ENCODE assay signal across 1 cellular context in the genomic region with DNA sequence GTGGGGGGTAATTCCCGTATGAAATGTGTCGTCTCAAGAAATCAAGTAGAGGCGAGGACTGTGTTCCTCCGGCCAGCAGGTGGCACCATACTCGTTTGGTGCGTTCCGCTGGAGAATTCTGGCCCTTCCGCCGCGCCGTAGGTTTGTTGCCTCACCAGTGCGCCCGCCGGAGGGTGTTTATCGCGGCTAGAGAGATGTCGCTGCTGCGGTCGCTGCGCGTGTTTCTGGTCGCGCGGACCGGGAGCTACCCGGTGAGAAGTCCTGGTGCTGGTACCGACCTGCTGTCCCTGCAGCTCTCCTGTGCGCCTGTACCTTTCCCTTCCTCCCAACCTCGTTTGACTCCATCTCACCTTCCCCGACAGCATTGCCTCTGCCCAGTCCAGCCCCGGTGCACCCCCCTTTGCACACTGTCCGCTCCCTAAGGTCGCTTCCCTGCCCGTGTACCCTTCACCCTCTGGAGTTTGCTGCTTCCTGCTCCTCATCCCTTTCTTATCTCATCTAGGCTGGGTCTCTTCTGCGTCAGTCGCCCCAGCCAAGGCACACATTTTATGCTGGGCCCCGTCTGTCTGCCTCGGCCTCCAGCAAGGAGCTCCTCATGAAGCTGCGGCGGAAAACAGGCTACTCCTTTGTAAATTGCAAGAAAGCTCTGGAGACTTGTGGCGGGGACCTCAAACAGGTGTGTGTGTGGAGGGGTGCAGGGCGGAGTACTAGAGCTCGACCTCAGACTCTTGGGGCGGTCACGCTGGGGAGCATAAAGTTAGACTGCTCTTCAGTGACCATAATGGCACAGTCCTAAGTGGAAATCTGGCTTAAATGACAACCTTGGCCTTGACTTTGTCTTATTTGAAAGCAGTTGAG.
TF ChIP-seq lines count a peak whose summit lies in the region.

A gene (plus strand): TSS at position 180 of the 858 bp plus-strand sequence. CDS start 15 bp downstream, at position 195.

TF ChIP-seq in HepG2, 621 proteins besides CTCF, POLR2A, EP300 and RAD21 (continued from another document and continues in another):
- TF ChIP-seq, protein P1, sequence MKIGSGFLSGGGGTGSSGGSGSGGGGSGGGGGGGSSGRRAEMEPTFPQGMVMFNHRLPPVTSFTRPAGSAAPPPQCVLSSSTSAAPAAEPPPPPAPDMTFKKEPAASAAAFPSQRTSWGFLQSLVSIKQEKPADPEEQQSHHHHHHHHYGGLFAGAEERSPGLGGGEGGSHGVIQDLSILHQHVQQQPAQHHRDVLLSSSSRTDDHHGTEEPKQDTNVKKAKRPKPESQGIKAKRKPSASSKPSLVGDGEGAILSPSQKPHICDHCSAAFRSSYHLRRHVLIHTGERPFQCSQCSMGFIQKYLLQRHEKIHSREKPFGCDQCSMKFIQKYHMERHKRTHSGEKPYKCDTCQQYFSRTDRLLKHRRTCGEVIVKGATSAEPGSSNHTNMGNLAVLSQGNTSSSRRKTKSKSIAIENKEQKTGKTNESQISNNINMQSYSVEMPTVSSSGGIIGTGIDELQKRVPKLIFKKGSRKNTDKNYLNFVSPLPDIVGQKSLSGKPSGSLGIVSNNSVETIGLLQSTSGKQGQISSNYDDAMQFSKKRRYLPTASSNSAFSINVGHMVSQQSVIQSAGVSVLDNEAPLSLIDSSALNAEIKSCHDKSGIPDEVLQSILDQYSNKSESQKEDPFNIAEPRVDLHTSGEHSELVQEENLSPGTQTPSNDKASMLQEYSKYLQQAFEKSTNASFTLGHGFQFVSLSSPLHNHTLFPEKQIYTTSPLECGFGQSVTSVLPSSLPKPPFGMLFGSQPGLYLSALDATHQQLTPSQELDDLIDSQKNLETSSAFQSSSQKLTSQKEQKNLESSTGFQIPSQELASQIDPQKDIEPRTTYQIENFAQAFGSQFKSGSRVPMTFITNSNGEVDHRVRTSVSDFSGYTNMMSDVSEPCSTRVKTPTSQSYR (CRISPR knock-in tag; IDR thresholded peaks at IDR 0.05; ENCODE audit: borderline replicate concordance), result peak; percentile 14; the same call in 1 of the 2 replicates
- TF ChIP-seq HMG20A (CRISPR knock-in tag; IDR thresholded peaks at IDR 0.05; ENCODE audit: borderline replicate concordance) (peak; percentile 15; the same call in 1 of the 2 replicates), SP4 (CRISPR knock-in tag; IDR thresholded peaks at IDR 0.05) (no peak), NFE2 (CRISPR knock-in tag; IDR thresholded peaks at IDR 0.05) (no peak), LCORL (IDR thresholded peaks at IDR 0.05) (no peak), LCORL (CRISPR knock-in tag; IDR thresholded peaks at IDR 0.05) (peak; percentile 70), ZNF451 (CRISPR knock-in tag; IDR thresholded peaks at IDR 0.05) (0 out of 2 replicates have a peak, but pooled peaks have one; percentile 74), SATB2 (CRISPR knock-in tag; IDR thresholded peaks at IDR 0.05) (no peak), ZNF816 (CRISPR knock-in tag; IDR thresholded peaks at IDR 0.05; ENCODE audit: borderline replicate concordance) (no peak), PHF21A (CRISPR knock-in tag; IDR thresholded peaks at IDR 0.05) (peak; percentile 63; the same call in 1 of the 2 replicates), ZC3H13 (CRISPR knock-in tag; IDR thresholded peaks at IDR 0.05) (0 out of 2 replicates have a peak, but pooled peaks have one; percentile 48), KAT7 (CRISPR knock-in tag; IDR thresholded peaks at IDR 0.05; ENCODE audit: borderline replicate concordance) (peak; percentile 96; the same call in 1 of the 2 replicates), ZNF761 (CRISPR knock-in tag; conservative IDR thresholded peaks at IDR 0.05) (peak; percentile 60; the same call in 1 of the 2 replicates), PRMT3 (CRISPR knock-in tag; IDR thresholded peaks at IDR 0.05; ENCODE audit: borderline replicate concordance, low read depth) (no peak), CCDC6 (CRISPR knock-in tag; IDR thresholded peaks at IDR 0.05) (no peak; the same call in 1 of the 2 replicates), ZNF382 (CRISPR knock-in tag; IDR thresholded peaks at IDR 0.05; ENCODE audit: borderline replicate concordance) (no peak), MTF2 (CRISPR knock-in tag; IDR thresholded peaks at IDR 0.05; ENCODE audit: borderline replicate concordance) (no peak; the same call in 1 of the 2 replicates), KDM5A (IDR thresholded peaks at IDR 0.05; ENCODE audit: borderline replicate concordance, low read length) (peak; percentile 97), ATF1 (CRISPR knock-in tag; IDR thresholded peaks at IDR 0.05) (peak; percentile 94)
- TF ChIP-seq, protein P2, sequence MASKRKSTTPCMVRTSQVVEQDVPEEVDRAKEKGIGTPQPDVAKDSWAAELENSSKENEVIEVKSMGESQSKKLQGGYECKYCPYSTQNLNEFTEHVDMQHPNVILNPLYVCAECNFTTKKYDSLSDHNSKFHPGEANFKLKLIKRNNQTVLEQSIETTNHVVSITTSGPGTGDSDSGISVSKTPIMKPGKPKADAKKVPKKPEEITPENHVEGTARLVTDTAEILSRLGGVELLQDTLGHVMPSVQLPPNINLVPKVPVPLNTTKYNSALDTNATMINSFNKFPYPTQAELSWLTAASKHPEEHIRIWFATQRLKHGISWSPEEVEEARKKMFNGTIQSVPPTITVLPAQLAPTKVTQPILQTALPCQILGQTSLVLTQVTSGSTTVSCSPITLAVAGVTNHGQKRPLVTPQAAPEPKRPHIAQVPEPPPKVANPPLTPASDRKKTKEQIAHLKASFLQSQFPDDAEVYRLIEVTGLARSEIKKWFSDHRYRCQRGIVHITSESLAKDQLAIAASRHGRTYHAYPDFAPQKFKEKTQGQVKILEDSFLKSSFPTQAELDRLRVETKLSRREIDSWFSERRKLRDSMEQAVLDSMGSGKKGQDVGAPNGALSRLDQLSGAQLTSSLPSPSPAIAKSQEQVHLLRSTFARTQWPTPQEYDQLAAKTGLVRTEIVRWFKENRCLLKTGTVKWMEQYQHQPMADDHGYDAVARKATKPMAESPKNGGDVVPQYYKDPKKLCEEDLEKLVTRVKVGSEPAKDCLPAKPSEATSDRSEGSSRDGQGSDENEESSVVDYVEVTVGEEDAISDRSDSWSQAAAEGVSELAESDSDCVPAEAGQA (IDR thresholded peaks at IDR 0.05; ENCODE audit: low read depth), result peak; percentile 74; the same call in 1 of the 2 replicates
- TF ChIP-seq, protein P2 (CRISPR knock-in tag; IDR thresholded peaks at IDR 0.05; ENCODE audit: borderline replicate concordance), result no peak
- TF ChIP-seq, protein P3, sequence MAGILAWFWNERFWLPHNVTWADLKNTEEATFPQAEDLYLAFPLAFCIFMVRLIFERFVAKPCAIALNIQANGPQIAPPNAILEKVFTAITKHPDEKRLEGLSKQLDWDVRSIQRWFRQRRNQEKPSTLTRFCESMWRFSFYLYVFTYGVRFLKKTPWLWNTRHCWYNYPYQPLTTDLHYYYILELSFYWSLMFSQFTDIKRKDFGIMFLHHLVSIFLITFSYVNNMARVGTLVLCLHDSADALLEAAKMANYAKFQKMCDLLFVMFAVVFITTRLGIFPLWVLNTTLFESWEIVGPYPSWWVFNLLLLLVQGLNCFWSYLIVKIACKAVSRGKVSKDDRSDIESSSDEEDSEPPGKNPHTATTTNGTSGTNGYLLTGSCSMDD (CRISPR knock-in tag; IDR thresholded peaks at IDR 0.05), result no peak
- TF ChIP-seq, protein P4, sequence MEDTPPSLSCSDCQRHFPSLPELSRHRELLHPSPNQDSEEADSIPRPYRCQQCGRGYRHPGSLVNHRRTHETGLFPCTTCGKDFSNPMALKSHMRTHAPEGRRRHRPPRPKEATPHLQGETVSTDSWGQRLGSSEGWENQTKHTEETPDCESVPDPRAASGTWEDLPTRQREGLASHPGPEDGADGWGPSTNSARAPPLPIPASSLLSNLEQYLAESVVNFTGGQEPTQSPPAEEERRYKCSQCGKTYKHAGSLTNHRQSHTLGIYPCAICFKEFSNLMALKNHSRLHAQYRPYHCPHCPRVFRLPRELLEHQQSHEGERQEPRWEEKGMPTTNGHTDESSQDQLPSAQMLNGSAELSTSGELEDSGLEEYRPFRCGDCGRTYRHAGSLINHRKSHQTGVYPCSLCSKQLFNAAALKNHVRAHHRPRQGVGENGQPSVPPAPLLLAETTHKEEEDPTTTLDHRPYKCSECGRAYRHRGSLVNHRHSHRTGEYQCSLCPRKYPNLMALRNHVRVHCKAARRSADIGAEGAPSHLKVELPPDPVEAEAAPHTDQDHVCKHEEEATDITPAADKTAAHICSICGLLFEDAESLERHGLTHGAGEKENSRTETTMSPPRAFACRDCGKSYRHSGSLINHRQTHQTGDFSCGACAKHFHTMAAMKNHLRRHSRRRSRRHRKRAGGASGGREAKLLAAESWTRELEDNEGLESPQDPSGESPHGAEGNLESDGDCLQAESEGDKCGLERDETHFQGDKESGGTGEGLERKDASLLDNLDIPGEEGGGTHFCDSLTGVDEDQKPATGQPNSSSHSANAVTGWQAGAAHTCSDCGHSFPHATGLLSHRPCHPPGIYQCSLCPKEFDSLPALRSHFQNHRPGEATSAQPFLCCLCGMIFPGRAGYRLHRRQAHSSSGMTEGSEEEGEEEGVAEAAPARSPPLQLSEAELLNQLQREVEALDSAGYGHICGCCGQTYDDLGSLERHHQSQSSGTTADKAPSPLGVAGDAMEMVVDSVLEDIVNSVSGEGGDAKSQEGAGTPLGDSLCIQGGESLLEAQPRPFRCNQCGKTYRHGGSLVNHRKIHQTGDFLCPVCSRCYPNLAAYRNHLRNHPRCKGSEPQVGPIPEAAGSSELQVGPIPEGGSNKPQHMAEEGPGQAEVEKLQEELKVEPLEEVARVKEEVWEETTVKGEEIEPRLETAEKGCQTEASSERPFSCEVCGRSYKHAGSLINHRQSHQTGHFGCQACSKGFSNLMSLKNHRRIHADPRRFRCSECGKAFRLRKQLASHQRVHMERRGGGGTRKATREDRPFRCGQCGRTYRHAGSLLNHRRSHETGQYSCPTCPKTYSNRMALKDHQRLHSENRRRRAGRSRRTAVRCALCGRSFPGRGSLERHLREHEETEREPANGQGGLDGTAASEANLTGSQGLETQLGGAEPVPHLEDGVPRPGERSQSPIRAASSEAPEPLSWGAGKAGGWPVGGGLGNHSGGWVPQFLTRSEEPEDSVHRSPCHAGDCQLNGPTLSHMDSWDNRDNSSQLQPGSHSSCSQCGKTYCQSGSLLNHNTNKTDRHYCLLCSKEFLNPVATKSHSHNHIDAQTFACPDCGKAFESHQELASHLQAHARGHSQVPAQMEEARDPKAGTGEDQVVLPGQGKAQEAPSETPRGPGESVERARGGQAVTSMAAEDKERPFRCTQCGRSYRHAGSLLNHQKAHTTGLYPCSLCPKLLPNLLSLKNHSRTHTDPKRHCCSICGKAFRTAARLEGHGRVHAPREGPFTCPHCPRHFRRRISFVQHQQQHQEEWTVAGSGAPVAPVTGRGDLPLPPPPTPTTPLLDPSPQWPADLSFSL (CRISPR knock-in tag; IDR thresholded peaks at IDR 0.05), result no peak
- TF ChIP-seq, protein P5, sequence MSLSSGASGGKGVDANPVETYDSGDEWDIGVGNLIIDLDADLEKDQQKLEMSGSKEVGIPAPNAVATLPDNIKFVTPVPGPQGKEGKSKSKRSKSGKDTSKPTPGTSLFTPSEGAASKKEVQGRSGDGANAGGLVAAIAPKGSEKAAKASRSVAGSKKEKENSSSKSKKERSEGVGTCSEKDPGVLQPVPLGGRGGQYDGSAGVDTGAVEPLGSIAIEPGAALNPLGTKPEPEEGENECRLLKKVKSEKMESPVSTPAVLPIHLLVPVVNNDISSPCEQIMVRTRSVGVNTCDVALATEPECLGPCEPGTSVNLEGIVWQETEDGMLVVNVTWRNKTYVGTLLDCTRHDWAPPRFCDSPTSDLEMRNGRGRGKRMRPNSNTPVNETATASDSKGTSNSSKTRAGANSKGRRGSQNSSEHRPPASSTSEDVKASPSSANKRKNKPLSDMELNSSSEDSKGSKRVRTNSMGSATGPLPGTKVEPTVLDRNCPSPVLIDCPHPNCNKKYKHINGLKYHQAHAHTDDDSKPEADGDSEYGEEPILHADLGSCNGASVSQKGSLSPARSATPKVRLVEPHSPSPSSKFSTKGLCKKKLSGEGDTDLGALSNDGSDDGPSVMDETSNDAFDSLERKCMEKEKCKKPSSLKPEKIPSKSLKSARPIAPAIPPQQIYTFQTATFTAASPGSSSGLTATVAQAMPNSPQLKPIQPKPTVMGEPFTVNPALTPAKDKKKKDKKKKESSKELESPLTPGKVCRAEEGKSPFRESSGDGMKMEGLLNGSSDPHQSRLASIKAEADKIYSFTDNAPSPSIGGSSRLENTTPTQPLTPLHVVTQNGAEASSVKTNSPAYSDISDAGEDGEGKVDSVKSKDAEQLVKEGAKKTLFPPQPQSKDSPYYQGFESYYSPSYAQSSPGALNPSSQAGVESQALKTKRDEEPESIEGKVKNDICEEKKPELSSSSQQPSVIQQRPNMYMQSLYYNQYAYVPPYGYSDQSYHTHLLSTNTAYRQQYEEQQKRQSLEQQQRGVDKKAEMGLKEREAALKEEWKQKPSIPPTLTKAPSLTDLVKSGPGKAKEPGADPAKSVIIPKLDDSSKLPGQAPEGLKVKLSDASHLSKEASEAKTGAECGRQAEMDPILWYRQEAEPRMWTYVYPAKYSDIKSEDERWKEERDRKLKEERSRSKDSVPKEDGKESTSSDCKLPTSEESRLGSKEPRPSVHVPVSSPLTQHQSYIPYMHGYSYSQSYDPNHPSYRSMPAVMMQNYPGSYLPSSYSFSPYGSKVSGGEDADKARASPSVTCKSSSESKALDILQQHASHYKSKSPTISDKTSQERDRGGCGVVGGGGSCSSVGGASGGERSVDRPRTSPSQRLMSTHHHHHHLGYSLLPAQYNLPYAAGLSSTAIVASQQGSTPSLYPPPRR (CRISPR knock-in tag; IDR thresholded peaks at IDR 0.05; ENCODE audit: borderline replicate concordance), result peak; percentile 40; the same call in 1 of the 2 replicates
